Comparison of ENCODE assay signal across 11 cellular contexts in the genomic region with DNA sequence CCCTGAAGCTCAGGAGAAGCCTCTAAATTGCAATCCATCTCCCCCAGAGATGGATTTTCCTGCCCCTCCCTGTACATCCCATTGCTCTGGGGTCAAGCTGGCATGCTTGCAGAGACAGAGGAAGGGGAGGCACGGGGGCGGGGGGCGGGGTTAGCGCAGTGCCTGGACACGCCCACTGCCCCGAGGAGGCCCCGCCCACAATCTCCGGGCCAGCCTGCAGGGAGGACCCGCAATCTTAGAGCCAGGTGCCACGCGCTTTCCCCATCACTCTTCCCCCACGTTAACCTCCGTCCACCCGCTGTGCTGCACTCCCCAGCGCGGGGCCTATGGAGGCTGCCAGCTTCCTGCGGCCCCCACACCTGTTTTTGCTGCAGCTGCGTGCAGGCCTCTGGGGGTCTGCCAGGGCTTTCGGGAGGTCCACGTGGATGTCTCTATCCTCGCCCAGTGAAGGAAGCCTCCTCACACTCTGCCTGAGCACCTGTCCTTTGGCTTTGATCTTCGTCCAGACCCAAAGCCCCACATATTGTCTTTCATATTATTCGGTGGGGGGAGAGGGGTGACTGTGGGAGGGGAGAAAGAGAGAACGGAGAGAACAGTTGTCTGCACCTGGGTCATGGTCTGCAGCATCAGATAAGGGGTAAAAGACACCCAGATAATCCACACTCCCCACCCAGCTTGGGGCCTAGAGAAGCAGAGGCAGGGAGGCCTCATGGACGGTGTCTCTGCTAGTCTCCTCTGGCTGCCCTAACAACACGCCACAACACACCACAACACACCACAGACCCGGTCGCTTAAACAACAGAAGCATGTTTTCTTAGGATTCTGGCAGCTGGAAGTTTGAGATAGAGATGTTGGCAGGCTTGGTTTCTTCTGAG.
A peak's percentile ranks its signal among the peaks of the same experiment; 100 is the strongest.
DNase-seq lines count a peak whose midpoint lies in the region; ATAC-seq and TF ChIP-seq lines count a peak whose summit lies in the region.
"Had no signal": no experiment of that assay in that cellular context is flagged by ENCODE, and none has a peak within 500 bp of the region (broad histone marks: within the 10 kb centered on the region; RNA-seq: fewer than 3 reads in every experiment).

No MANE protein-coding gene starts in this region.

- no peaks in the 10 kb centered on the region for H3K4me1 ChIP-seq in iPS-15b (ENCODE audit: control insufficient read depth, insufficient read depth, low read length)
- peaks cover 23 to 42% of the 10 kb centered on the region in 2 donors for H3K4me1 ChIP-seq in thoracic aorta (ENCODE audit: control insufficient read depth in 1 of 2, low read depth in 2 of 2)

- in situ Hi-C loops in KBM-7 (cut with MboI; ENCODE audit: low pct_unique_long_range_greater_than_20kb, low sequenced_read_pairs): no loop called here

- ATAC-seq in Right ventricle myocardium inferior (no peak), Right ventricle myocardium superior (ENCODE audit: poor library complexity) (no peak), thoracic aorta (ENCODE audit: insufficient number of reproducible peaks, low FRiP score, low read depth) (no peak), HG02938 (IDR thresholded peaks at IDR 0.05; ENCODE audit: unreplicated experiment) (no peak)
- ATAC-seq: sciatic nerve had no signal

- H3K4me3 ChIP-seq in iPS-15b (ENCODE audit: low read depth, low read length) (peak overlapping the region; percentile 8), thoracic aorta (no peak overlapping the region)
- H3K4me3 ChIP-seq: lung had no signal

- intact Hi-C loops in Right ventricle myocardium inferior (cut with DNase I): no loop called here
- intact Hi-C loops in Right ventricle myocardium superior (cut with DNase I): no loop called here

- TF ChIP-seq CTCF in thoracic aorta (IDR thresholded peaks at IDR 0.05): no peak

- peak; percentile 28 for DNase-seq in Right ventricle myocardium inferior (ENCODE audit: missing footprints)
- no peak for DNase-seq in Right ventricle myocardium superior
- DNase-seq in NCI-H69 (lab: John Stamatoyannopoulos, UW): peak; percentile 87
- DNase-seq in thoracic aorta (ENCODE audit: low spot score): no peak
- DNase-seq in KBM-7: no peak
- DNase-seq in SW 1271 (lab: John Stamatoyannopoulos, UW): no peak

- H3K36me3 ChIP-seq in iPS-15b (ENCODE audit: control insufficient read depth, insufficient read depth, low read length): no peaks in the 10 kb centered on the region
- H3K36me3 ChIP-seq in thoracic aorta: no peaks in the 10 kb centered on the region

- H3K9me3 ChIP-seq in iPS-15b (ENCODE audit: control insufficient read depth, insufficient read depth, low read length): no peaks in the 10 kb centered on the region
- H3K9me3 ChIP-seq in thoracic aorta: no peaks in the 10 kb centered on the region

- H3K27me3 ChIP-seq in iPS-15b (ENCODE audit: control insufficient read depth, insufficient read depth, low read length): peaks cover 5% of the 10 kb centered on the region
- no peaks in the 10 kb centered on the region for H3K27me3 ChIP-seq in thoracic aorta (replicated peaks; ENCODE audit: insufficient read depth)

- peak overlapping the region; percentile 12 to 51 for H3K27ac ChIP-seq in thoracic aorta
- H3K27ac ChIP-seq: VCaP had no signal

- no peak overlapping the region for H3K9ac ChIP-seq in iPS-15b (ENCODE audit: low read depth, low read length)

Comparison
In these comparisons a context has a peak if more than half of its experiments do, and no peak if none do; other contexts are left out.
1. DNase-seq: peak in Right ventricle myocardium inferior (single experiment) and NCI-H69 (single experiment); none in Right ventricle myocardium superior (single experiment), thoracic aorta (single experiment), KBM-7 (single experiment) and SW 1271 (0 of 2).